10 cellular contexts compared by ENCODE assay signal in the genomic region with DNA sequence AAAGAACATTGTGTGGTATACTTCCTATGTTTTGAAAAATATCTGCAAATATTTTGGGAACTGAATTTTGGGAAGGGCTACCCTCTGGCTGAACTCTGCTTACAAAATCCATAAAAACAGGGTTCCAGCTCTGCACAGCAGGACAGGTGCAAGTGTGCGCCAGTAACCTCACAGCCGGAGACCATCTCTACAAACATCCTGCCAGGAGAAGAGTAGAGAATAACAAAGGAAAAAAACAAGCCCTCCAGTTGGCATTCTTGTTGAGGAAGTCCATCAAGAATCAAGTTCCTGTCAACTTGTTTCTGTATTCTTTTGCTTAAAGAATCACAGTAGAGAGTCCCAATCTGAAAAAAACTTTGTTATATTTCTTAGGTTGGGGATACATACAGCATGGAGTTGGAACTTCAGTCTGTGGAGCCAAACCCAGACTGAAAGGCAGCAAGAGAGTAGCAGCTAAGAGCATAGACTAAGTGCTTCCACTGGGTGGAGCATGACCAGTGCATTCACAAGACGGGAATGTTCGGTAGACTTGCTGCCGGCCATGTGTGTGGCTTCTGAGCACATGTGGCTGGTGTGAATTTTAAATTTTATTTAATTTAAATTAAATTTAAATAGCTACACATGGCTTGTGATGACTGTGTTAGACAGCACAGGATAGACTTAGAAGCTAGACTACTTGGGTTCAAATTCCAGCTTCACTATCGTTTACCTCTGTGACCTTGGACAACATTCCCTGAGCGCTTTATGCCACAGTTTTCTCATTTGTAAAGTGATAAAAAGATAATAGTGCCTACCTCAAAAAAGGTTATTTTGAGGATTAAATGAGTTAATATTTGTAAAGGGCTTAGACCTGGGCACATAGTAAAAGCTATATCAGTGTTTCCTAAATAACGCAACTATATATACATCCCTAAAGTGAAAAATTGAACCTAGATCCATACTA. TPM values are rescaled to one million over a fixed set of nuclear protein-coding genes. Genes with fewer than 3 reads are reported as not detected.
DNase-seq lines count a peak whose midpoint lies in the region; ATAC-seq and TF ChIP-seq lines count a peak whose summit lies in the region.
"Had no signal": no experiment of that assay in that cellular context is flagged by ENCODE, and none has a peak within 500 bp of the region (broad histone marks: within the 10 kb centered on the region; RNA-seq: fewer than 3 reads in every experiment).

No MANE protein-coding gene starts in this region.

- ATAC-seq in GM18861 (IDR thresholded peaks at IDR 0.05; ENCODE audit: unreplicated experiment), result no peak

- no peaks in the 10 kb centered on the region for H3K9me3 Mint-ChIP-seq in immature natural killer cell
- H3K9me3 Mint-ChIP-seq: activated B cell treated with CpG ODN at 0.5 μM for 24 hours had no signal

- peaks cover 84% of the 10 kb centered on the region for H3K79me2 ChIP-seq in fibroblast of lung (ENCODE audit: control insufficient read depth, insufficient read depth, low read length)
- peaks cover 67% of the 10 kb centered on the region for H3K79me2 ChIP-seq in parathyroid adenoma

- H3K4me3 Mint-ChIP-seq in immature natural killer cell, result no peak overlapping the region
- H3K4me3 Mint-ChIP-seq: activated B cell treated with CpG ODN at 0.5 μM for 24 hours had no signal

- H3K4me1 ChIP-seq in fibroblast of lung (ENCODE audit: control insufficient read depth, extremely low read depth, insufficient read depth, low read length), result peaks cover 10% of the 10 kb centered on the region
- peaks cover 14% of the 10 kb centered on the region for H3K4me1 ChIP-seq in parathyroid adenoma

- no peak overlapping the region for H3K4me3 ChIP-seq in fibroblast of lung (replicated peaks in 1 of 4; ENCODE audit: control extremely low read depth in 1 of 4, insufficient read depth in 1 of 4, low read depth in 3 of 4, low read length in 4 of 4)
- no peak overlapping the region for H3K4me3 ChIP-seq in parathyroid adenoma (ENCODE audit: low read depth, low read length)
- H3K4me3 ChIP-seq: HAP-1 had no signal

- DNase-seq in GM03348 (ENCODE audit: low spot score), result peak; percentile 23
- DNase-seq in NCI-H69 (lab: John Stamatoyannopoulos, UW), result peak; percentile 75
- peak in 1 of 2 donors; percentile 57 for DNase-seq in fibroblast of lung (ENCODE audit: low read depth in 2 of 2)
- no peak for DNase-seq in immature natural killer cell
- no peak for DNase-seq in COLO829 (ENCODE audit: low spot score)
- DNase-seq in activated CD4-positive, alpha-beta T cell treated with anti-CD3 and anti-CD28 coated beads, Interleukin-2, amount 50 U/mL, for 48 hours, result no peak
- DNase-seq: activated B cell treated with CpG ODN at 0.5 μM for 24 hours had no signal

- H3K36me3 Mint-ChIP-seq in immature natural killer cell, result no peaks in the 10 kb centered on the region

- H3K4me1 Mint-ChIP-seq in immature natural killer cell, result no peaks in the 10 kb centered on the region
- H3K4me1 Mint-ChIP-seq: activated B cell treated with CpG ODN at 0.5 μM for 24 hours had no signal

- no peak overlapping the region for H3K4me2 ChIP-seq in fibroblast of lung (ENCODE audit: extremely low read depth, insufficient read depth, low read length)
- no peak overlapping the region for H3K4me2 ChIP-seq in parathyroid adenoma (ENCODE audit: low read length)

- peaks cover 4 to 10% (median 8%) of the 10 kb centered on the region in 3 donors for H3K27me3 Mint-ChIP-seq in immature natural killer cell (ENCODE audit: low read depth in 3 of 3)

- TF ChIP-seq CTCF in fibroblast of lung (conservative IDR thresholded peaks at IDR 0.05 in 1 of 2, IDR thresholded peaks at IDR 0.05 in 1 of 2; ENCODE audit: low read depth in 1 of 2, low read length in 2 of 2) (peak; percentile 42 to 43), parathyroid adenoma (IDR thresholded peaks at IDR 0.05) (peak; percentile 39)

- H2AFZ ChIP-seq in fibroblast of lung (ENCODE audit: low read length) (no peak overlapping the region), parathyroid adenoma (no peak overlapping the region)

- H3K27ac ChIP-seq in fibroblast of lung (ENCODE audit: insufficient read depth, low read length) (no peak overlapping the region), parathyroid adenoma (no peak overlapping the region)

- H3K36me3 ChIP-seq in fibroblast of lung (ENCODE audit: control insufficient read depth, insufficient read depth, low read length), result no peaks in the 10 kb centered on the region
- H3K36me3 ChIP-seq in parathyroid adenoma (ENCODE audit: control insufficient read depth, insufficient read depth, low read length), result no peaks in the 10 kb centered on the region
- H3K36me3 ChIP-seq: HAP-1 had no signal

- H3K27me3 ChIP-seq in fibroblast of lung (ENCODE audit: control insufficient read depth, insufficient read depth, low read length) (no peaks in the 10 kb centered on the region), parathyroid adenoma (ENCODE audit: control insufficient read depth, insufficient read depth, low read length) (no peaks in the 10 kb centered on the region)

- peaks cover 4% of the 10 kb centered on the region for H4K20me1 ChIP-seq in fibroblast of lung (ENCODE audit: control insufficient read depth, extremely low read depth, insufficient read depth, low read length)

- H3K9me3 ChIP-seq in fibroblast of lung (ENCODE audit: control insufficient read depth, insufficient read depth, low read depth, low read length) (no peaks in the 10 kb centered on the region), parathyroid adenoma (ENCODE audit: control insufficient read depth, low read length) (no peaks in the 10 kb centered on the region)
- H3K9me3 ChIP-seq: HAP-1 had no signal

- no peak overlapping the region for H3K27ac Mint-ChIP-seq in immature natural killer cell
- H3K27ac Mint-ChIP-seq: activated B cell treated with CpG ODN at 0.5 μM for 24 hours had no signal

- no peak overlapping the region for H3K9ac ChIP-seq in fibroblast of lung (ENCODE audit: insufficient read depth, low read length)
- H3K9ac ChIP-seq in parathyroid adenoma, result no peak overlapping the region

RNA-seq across cellular contexts. Expression of gene SPTBN1, which starts 41.9 kb away (rescaled TPM):
- total RNA-seq in fibroblast of lung, result 229 and 325 TPM in 2 replicates
- polyA plus RNA-seq in fibroblast of lung, result 112 and 123 TPM in 2 replicates
- polyA plus RNA-seq in fibroblast of lung (2012), result 139 and 178 TPM in 2 replicates
- 262 and 389 TPM in 2 replicates for polyA minus RNA-seq in fibroblast of lung (ENCODE audit: low replicate concordance)
- polyA plus RNA-seq in immature natural killer cell, result 10 to 100 TPM in 1 of 3 donors, 1 to 10 TPM in 1, under 1 TPM in 1; 0.41 to 57.5 (median 7.7) TPM

Comparison
In these comparisons a context has a peak if more than half of its experiments do, and no peak if none do; other contexts are left out.
1. DNase-seq: peak in GM03348 (single experiment) and NCI-H69 (single experiment); none in immature natural killer cell (0 of 3), COLO829 (single experiment) and activated CD4-positive, alpha-beta T cell treated with anti-CD3 and anti-CD28 coated beads, Interleukin-2, amount 50 U/mL, for 48 hours (0 of 2).